8 cellular contexts compared by ENCODE assay signal in the genomic region with DNA sequence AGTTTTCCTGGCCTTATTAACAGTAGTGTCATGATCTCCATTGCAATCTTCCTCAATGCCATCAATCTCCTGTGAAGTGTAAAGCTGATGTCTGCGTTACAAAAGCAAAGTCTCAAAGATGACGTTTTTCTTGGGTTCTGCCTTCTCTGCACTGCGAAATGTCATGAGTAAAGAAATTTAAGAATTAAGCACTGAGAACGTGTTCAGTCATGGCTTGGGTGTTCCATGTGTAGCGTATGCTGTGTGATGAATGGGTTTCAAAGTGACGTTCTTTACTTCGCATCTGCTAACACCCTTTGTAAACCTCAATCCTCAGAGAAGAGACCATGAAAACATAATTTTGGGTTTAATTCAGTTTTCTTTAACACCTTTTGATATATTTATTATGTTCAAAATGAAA. TPM values are rescaled to one million over a fixed set of nuclear protein-coding genes. Genes with fewer than 3 reads are reported as not detected.
DNase-seq lines count a peak whose midpoint lies in the region; ATAC-seq and TF ChIP-seq lines count a peak whose summit lies in the region.

No MANE protein-coding gene starts in this region.

- H3K9me3 ChIP-seq in body of pancreas = no peaks in the 10 kb centered on the region

- no peak for TF ChIP-seq POLR2A in body of pancreas (IDR thresholded peaks at IDR 0.05)

- H3K27ac Mint-ChIP-seq in HFFc6 = peak overlapping the region; percentile 87
- H3K27ac Mint-ChIP-seq in activated CD8-positive, alpha-beta T cell treated with anti-CD3 and anti-CD28 coated beads for 36 hours = peak overlapping the region; percentile 73

- no peak for TF ChIP-seq CTCF in HFFc6 (IDR thresholded peaks at IDR 0.05)
- TF ChIP-seq CTCF in activated CD8-positive, alpha-beta T cell treated with anti-CD3 and anti-CD28 coated beads for 36 hours (IDR thresholded peaks at IDR 0.05) = no peak
- no peak for TF ChIP-seq CTCF in fibroblast of villous mesenchyme (IDR thresholded peaks at IDR 0.05; ENCODE audit: insufficient read depth, low read depth, low read length)
- TF ChIP-seq CTCF in body of pancreas (IDR thresholded peaks at IDR 0.05) = no peak

- peaks cover 16% of the 10 kb centered on the region for H3K36me3 Mint-ChIP-seq in HFFc6 (ENCODE audit: low read depth)
- peaks cover 22% of the 10 kb centered on the region for H3K36me3 Mint-ChIP-seq in activated CD8-positive, alpha-beta T cell treated with anti-CD3 and anti-CD28 coated beads for 36 hours (ENCODE audit: low read depth)

- no peak overlapping the region for H3K27ac ChIP-seq in body of pancreas

- no peak for ATAC-seq in activated CD8-positive, alpha-beta T cell treated with anti-CD3 and anti-CD28 coated beads for 36 hours
- ATAC-seq in HG02623 (IDR thresholded peaks at IDR 0.05; ENCODE audit: unreplicated experiment) = no peak
- no peak for ATAC-seq in body of pancreas

- 62 to 71% methylated on average over 7 of the region's 7 CpGs for WGBS in body of pancreas, 2 donors

- H3K4me3 ChIP-seq in fibroblast of villous mesenchyme (ENCODE audit: low read depth, low read length) (peak overlapping the region; percentile 71), skeletal muscle cell (ENCODE audit: low read depth, low read length) (peak overlapping the region; percentile 52), body of pancreas (no peak overlapping the region)

- H3K36me3 ChIP-seq in body of pancreas (replicated peaks in 1 of 2; ENCODE audit: insufficient read depth in 1 of 2, low read depth in 2 of 2) = no peaks in the 10 kb centered on the region

- CTCF ChIA-PET in activated CD8-positive, alpha-beta T cell treated with anti-CD3 and anti-CD28 coated beads for 36 hours (lab: Charles Lee) = interaction anchor here (1.0 to 1.7 kb wide), 4 partner anchors 9 to 157 kb away, joined by 3 to 10 read pairs (median 4); no protein-coding TSS in a partner anchor

- intact Hi-C loops in activated CD8-positive, alpha-beta T cell treated with anti-CD3 and anti-CD28 coated beads for 36 hours (cut with micrococcal nuclease) = no loop called here
- intact Hi-C loops in body of pancreas (cut with DNase I) = no loop called here

- H3K27me3 Mint-ChIP-seq in HFFc6 (ENCODE audit: insufficient read depth) = no peaks in the 10 kb centered on the region; the same call in 1 of the 2 replicates
- H3K27me3 Mint-ChIP-seq in activated CD8-positive, alpha-beta T cell treated with anti-CD3 and anti-CD28 coated beads for 36 hours = no peaks in the 10 kb centered on the region

- peaks cover 6% of the 10 kb centered on the region for H3K4me1 Mint-ChIP-seq in HFFc6 (ENCODE audit: low read depth)
- H3K4me1 Mint-ChIP-seq in activated CD8-positive, alpha-beta T cell treated with anti-CD3 and anti-CD28 coated beads for 36 hours (ENCODE audit: low read depth) = peaks cover 10% of the 10 kb centered on the region

- DNase-seq in HFFc6 = no peak
- no peak for DNase-seq in activated CD8-positive, alpha-beta T cell treated with anti-CD3 and anti-CD28 coated beads for 36 hours
- DNase-seq in fibroblast of villous mesenchyme (ENCODE audit: low read depth) = peak; percentile 36
- DNase-seq in skeletal muscle cell (ENCODE audit: low read depth) = no peak
- no peak for DNase-seq in NOMO-1 (lab: John Stamatoyannopoulos, UW; ENCODE audit: unreplicated experiment in 2 of 2)
- DNase-seq in HuH-7.5 (ENCODE audit: low spot score) = no peak
- DNase-seq in body of pancreas = no peak

- POLR2A ChIA-PET in activated CD8-positive, alpha-beta T cell treated with anti-CD3 and anti-CD28 coated beads for 36 hours (lab: Charles Lee) = no interaction called here

- H3K27me3 ChIP-seq in body of pancreas = no peaks in the 10 kb centered on the region

- no peaks in the 10 kb centered on the region for H3K9me3 Mint-ChIP-seq in HFFc6
- H3K9me3 Mint-ChIP-seq in activated CD8-positive, alpha-beta T cell treated with anti-CD3 and anti-CD28 coated beads for 36 hours = peaks cover 2% of the 10 kb centered on the region

- H3K4me3 Mint-ChIP-seq in HFFc6 = peak overlapping the region; percentile 84
- peak overlapping the region; percentile 80 for H3K4me3 Mint-ChIP-seq in activated CD8-positive, alpha-beta T cell treated with anti-CD3 and anti-CD28 coated beads for 36 hours

- no peaks in the 10 kb centered on the region for H3K4me1 ChIP-seq in body of pancreas

RNA-seq across cellular contexts. Expression of a gene that starts 1.0 kb away (rescaled TPM):
- total RNA-seq in HFFc6 (2021; fragmentation: NEBNext Ultra II Directional; extraction: Animal tissue kit (Norgen Biotek cat#: 25700)) = 10 to 100 TPM; 14.6 to 20.0 (median 18.3) TPM
- 1 to 10 TPM; 5.4 to 5.8 TPM for total RNA-seq in activated CD8-positive, alpha-beta T cell treated with anti-CD3 and anti-CD28 coated beads for 36 hours
- total RNA-seq in fibroblast of villous mesenchyme = 5.5 and 10.4 TPM in 2 replicates
- 1 to 10 TPM; 3.1 to 7.3 TPM for total RNA-seq in body of pancreas

Comparison
In these comparisons a context has a peak if more than half of its experiments do, and no peak if none do; other contexts are left out.
1. H3K4me3 ChIP-seq: peak in fibroblast of villous mesenchyme (single experiment) and skeletal muscle cell (single experiment); none in body of pancreas (0 of 2).